ENCODE assay signal across 9 cellular contexts in genomic region chr19:54208784-54209057, GRCh38. TPM values are rescaled to one million over a fixed set of nuclear protein-coding genes. Genes with fewer than 3 reads are reported as not detected.
A peak's percentile ranks its signal among the peaks of the same experiment; 100 is the strongest.
DNase-seq lines count a peak whose midpoint lies in the region; ATAC-seq lines count a peak whose summit lies in the region.
"Had no signal": no experiment of that assay in that cellular context is flagged by ENCODE, and none has a peak within 500 bp of the region (broad histone marks: within the 10 kb centered on the region; RNA-seq: fewer than 3 reads in every experiment).

No MANE protein-coding gene starts in this region.

- H3K4me1 ChIP-seq in stomach smooth muscle (ENCODE audit: control insufficient read depth, insufficient read depth, low read length) = peaks cover 51% of the 10 kb centered on the region

- CTCF ChIA-PET in activated CD4-positive, alpha-beta T cell treated with anti-CD3 and anti-CD28 coated beads for 36 hours (lab: Charles Lee) = interaction anchor here (1.3 kb wide), 1 partner anchor 19 kb away, joined by 5 read pairs; the partner anchor contains the start of gene MBOAT7
- CTCF ChIA-PET in activated CD4-positive, alpha-beta memory T cell treated with anti-CD3 and anti-CD28 coated beads for 36 hours (lab: Charles Lee) = interaction anchor here (0.5 kb wide), 1 partner anchor 34 kb away, joined by 6 read pairs; no protein-coding TSS in a partner anchor

- peaks cover 34 to 40% of the 10 kb centered on the region in 2 donors for H3K36me3 ChIP-seq in stomach smooth muscle (ENCODE audit: control insufficient read depth in 2 of 2, insufficient read depth in 2 of 2, low read length in 2 of 2)

- peak overlapping the region; percentile 66 for H3K27ac ChIP-seq in stomach smooth muscle (ENCODE audit: low read length)

- no peak overlapping the region for H3K4me3 ChIP-seq in stomach smooth muscle (ENCODE audit: low read length in 2 of 2)

- H3K36me3 Mint-ChIP-seq in activated CD4-positive, alpha-beta T cell treated with anti-CD3 and anti-CD28 coated beads for 36 hours (ENCODE audit: low read depth) = peaks cover 56% of the 10 kb centered on the region
- H3K36me3 Mint-ChIP-seq in activated CD4-positive, alpha-beta memory T cell treated with anti-CD3 and anti-CD28 coated beads for 36 hours = peaks cover 76% of the 10 kb centered on the region

- H3K4me1 Mint-ChIP-seq in activated CD4-positive, alpha-beta T cell treated with anti-CD3 and anti-CD28 coated beads for 36 hours = peaks cover 77% of the 10 kb centered on the region
- peaks cover 77% of the 10 kb centered on the region for H3K4me1 Mint-ChIP-seq in activated CD4-positive, alpha-beta memory T cell treated with anti-CD3 and anti-CD28 coated beads for 36 hours (ENCODE audit: low read depth)

- POLR2A ChIA-PET in activated CD4-positive, alpha-beta T cell treated with anti-CD3 and anti-CD28 coated beads for 36 hours (lab: Charles Lee) = interaction anchor here (1.0 to 5.3 kb wide), 4 partner anchors 10 to 72 kb away, joined by 3 to 32 read pairs (median 6); partner anchors contain the start of genes CNOT3, MBOAT7 and TSEN34
- POLR2A ChIA-PET in activated CD4-positive, alpha-beta memory T cell treated with anti-CD3 and anti-CD28 coated beads for 36 hours (lab: Charles Lee) = interaction anchor here (1.3 to 8.2 kb wide), 4 partner anchors 8 to 71 kb away, joined by 3 to 103 read pairs (median 17); partner anchors contain the start of genes CNOT3, MBOAT7, RPS9 and TSEN34

- intact Hi-C loops in activated CD4-positive, alpha-beta T cell treated with anti-CD3 and anti-CD28 coated beads for 36 hours (cut with DNase I, micrococcal nuclease) = loop anchor here in 1 of 2 experiments (2.0 kb wide), 1 partner anchor 18 kb away; the partner anchor contains the start of gene TSEN34
- intact Hi-C loops in activated CD4-positive, alpha-beta memory T cell treated with anti-CD3 and anti-CD28 coated beads for 36 hours (cut with micrococcal nuclease) = loop anchor here (1.0 to 5.0 kb wide), 6 partner anchors 8 to 341 kb away; partner anchors contain the start of genes LENG9, MYADM, RPS9 and TSEN34

- no peaks in the 10 kb centered on the region for H3K9me3 Mint-ChIP-seq in activated CD4-positive, alpha-beta T cell treated with anti-CD3 and anti-CD28 coated beads for 36 hours (ENCODE audit: low read depth)
- H3K9me3 Mint-ChIP-seq in activated CD4-positive, alpha-beta memory T cell treated with anti-CD3 and anti-CD28 coated beads for 36 hours = no peaks in the 10 kb centered on the region

- no peaks in the 10 kb centered on the region for H3K9me3 ChIP-seq in stomach smooth muscle (ENCODE audit: control insufficient read depth in 2 of 2, low read length in 2 of 2)

- H3K27ac Mint-ChIP-seq in activated CD4-positive, alpha-beta T cell treated with anti-CD3 and anti-CD28 coated beads for 36 hours = peak overlapping the region; percentile 65
- H3K27ac Mint-ChIP-seq in activated CD4-positive, alpha-beta memory T cell treated with anti-CD3 and anti-CD28 coated beads for 36 hours = peak overlapping the region; percentile 89

- ATAC-seq in activated CD4-positive, alpha-beta T cell treated with anti-CD3 and anti-CD28 coated beads for 36 hours = no peak

- H3K4me3 Mint-ChIP-seq in activated CD4-positive, alpha-beta T cell treated with anti-CD3 and anti-CD28 coated beads for 36 hours = peak overlapping the region; percentile 51
- peak overlapping the region; percentile 58 for H3K4me3 Mint-ChIP-seq in activated CD4-positive, alpha-beta memory T cell treated with anti-CD3 and anti-CD28 coated beads for 36 hours

- peak overlapping the region in 1 of 2 donors; percentile 17 for H3K9ac ChIP-seq in stomach smooth muscle (ENCODE audit: low read length in 2 of 2)

- no peaks in the 10 kb centered on the region for H3K27me3 ChIP-seq in stomach smooth muscle (ENCODE audit: control insufficient read depth in 1 of 2, insufficient read depth in 2 of 2, low read length in 2 of 2)

- peak; percentile 39 for DNase-seq in activated CD4-positive, alpha-beta T cell treated with anti-CD3 and anti-CD28 coated beads for 36 hours
- no peak for DNase-seq in activated CD4-positive, alpha-beta T cell treated with anti-CD3 and anti-CD28 coated beads for 1 hour
- no peak for DNase-seq in activated CD4-positive, alpha-beta memory T cell treated with anti-CD3 and anti-CD28 coated beads for 36 hours
- DNase-seq in iris pigment epithelial cell (ENCODE audit: low read depth) (peak; percentile 36), NCI-H2196 (lab: John Stamatoyannopoulos, UW; ENCODE audit: unreplicated experiment) (no peak), NCI-H1436 treated with DMSO at 0.1 percent for 48 hours (lab: John Stamatoyannopoulos, UW) (no peak), SIG-M5 treated with dmso at 0.1 percent for 504 hours (lab: John Stamatoyannopoulos, UW; ENCODE audit: unreplicated experiment) (no peak)

- no peaks in the 10 kb centered on the region for H3K27me3 Mint-ChIP-seq in activated CD4-positive, alpha-beta T cell treated with anti-CD3 and anti-CD28 coated beads for 36 hours
- H3K27me3 Mint-ChIP-seq in activated CD4-positive, alpha-beta memory T cell treated with anti-CD3 and anti-CD28 coated beads for 36 hours = no peaks in the 10 kb centered on the region

RNA-seq across cellular contexts. Expression of gene RPS9, which starts 8.1 kb away (rescaled TPM):
- 1,000 to 10,000 TPM; 1,400 to 1,725 TPM for total RNA-seq in activated CD4-positive, alpha-beta T cell treated with anti-CD3 and anti-CD28 coated beads for 36 hours
- 1,000 to 10,000 TPM; 1,595 to 1,653 TPM for total RNA-seq in activated CD4-positive, alpha-beta memory T cell treated with anti-CD3 and anti-CD28 coated beads for 36 hours

RNA-seq across cellular contexts. Expression of gene LILRB3, which starts 14.1 kb away (rescaled TPM):
- total RNA-seq in activated CD4-positive, alpha-beta T cell treated with anti-CD3 and anti-CD28 coated beads for 36 hours = not detected
- total RNA-seq in activated CD4-positive, alpha-beta memory T cell treated with anti-CD3 and anti-CD28 coated beads for 36 hours = 1 to 10 TPM in 1 of 2 experiments, under 1 TPM in 1; 0.68 to 1.6 TPM
- total RNA-seq: epithelial cell of proximal tubule had no signal

RNA-seq across cellular contexts. Expression of gene TSEN34, which starts 17.6 kb away (rescaled TPM):
- total RNA-seq in activated CD4-positive, alpha-beta T cell treated with anti-CD3 and anti-CD28 coated beads for 36 hours = 10 to 100 TPM in 1 of 2 experiments, 1 to 10 TPM in 1; 8.3 to 12.1 TPM
- total RNA-seq in activated CD4-positive, alpha-beta memory T cell treated with anti-CD3 and anti-CD28 coated beads for 36 hours = 10 to 100 TPM; 15.5 to 16.3 TPM

RNA-seq across cellular contexts. Expression of gene MBOAT7, which starts 19.3 kb away (rescaled TPM):
- 10 to 100 TPM; 74.9 to 96.1 TPM for total RNA-seq in activated CD4-positive, alpha-beta T cell treated with anti-CD3 and anti-CD28 coated beads for 36 hours
- 100 to 1,000 TPM; 107 to 112 TPM for total RNA-seq in activated CD4-positive, alpha-beta memory T cell treated with anti-CD3 and anti-CD28 coated beads for 36 hours

RNA-seq across cellular contexts. Expression of gene LILRA6, which starts 33.9 kb away (rescaled TPM):
- not detected for total RNA-seq in activated CD4-positive, alpha-beta T cell treated with anti-CD3 and anti-CD28 coated beads for 36 hours
- total RNA-seq in activated CD4-positive, alpha-beta memory T cell treated with anti-CD3 and anti-CD28 coated beads for 36 hours = under 1 TPM in 1 of 2 experiments, not detected in 1; 0.26 TPM
- total RNA-seq: epithelial cell of proximal tubule had no signal

Comparison
In these comparisons a context has a peak if more than half of its experiments do, and no peak if none do; other contexts are left out.
1. DNase-seq: peak in activated CD4-positive, alpha-beta T cell treated with anti-CD3 and anti-CD28 coated beads for 36 hours (single experiment) and iris pigment epithelial cell (single experiment); none in activated CD4-positive, alpha-beta T cell treated with anti-CD3 and anti-CD28 coated beads for 1 hour (single experiment), activated CD4-positive, alpha-beta memory T cell treated with anti-CD3 and anti-CD28 coated beads for 36 hours (single experiment), NCI-H2196 (single experiment), NCI-H1436 treated with DMSO at 0.1 percent for 48 hours (single experiment) and SIG-M5 treated with dmso at 0.1 percent for 504 hours (single experiment).